In the genomic region with DNA sequence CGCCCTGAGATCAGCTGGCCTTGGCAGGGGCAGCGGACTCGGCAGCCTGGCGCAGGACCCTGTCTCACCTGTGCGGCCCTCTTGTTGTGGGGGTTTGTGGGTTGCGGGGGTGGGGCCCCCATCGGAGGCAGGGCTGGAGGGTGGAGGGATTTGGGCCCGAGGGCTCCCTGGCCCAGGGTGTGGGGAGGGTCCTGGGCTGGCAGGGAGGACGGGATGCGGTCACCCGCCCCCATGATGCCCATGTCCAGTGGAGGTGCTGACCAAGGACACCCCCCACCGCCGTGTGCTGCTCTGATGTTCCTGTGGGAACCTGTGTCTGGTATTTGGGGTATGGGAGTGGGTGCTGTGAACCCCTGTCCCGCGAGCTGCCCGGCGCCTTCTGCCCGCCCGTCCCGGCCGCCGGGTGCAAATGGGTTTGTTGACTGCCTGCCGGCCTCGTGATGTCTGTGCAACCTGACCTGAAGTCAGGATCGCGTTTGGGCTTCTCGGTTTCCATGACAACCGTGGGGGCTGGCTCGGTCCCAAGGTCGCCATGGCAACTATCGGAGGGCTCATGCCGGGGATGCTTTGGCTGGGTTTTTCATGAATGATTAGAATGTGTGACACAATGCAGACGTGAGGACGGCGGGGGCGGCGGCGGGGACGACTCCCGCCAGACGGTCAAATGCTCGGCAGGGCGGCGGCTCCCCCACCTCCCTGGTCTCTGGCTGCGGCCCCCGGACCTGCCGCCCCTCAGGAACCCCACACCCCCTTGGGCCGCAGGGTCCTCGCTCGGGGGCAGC, we compare ENCODE assay signal across 9 cellular contexts. TPM values are rescaled to one million over a fixed set of nuclear protein-coding genes. Genes with fewer than 3 reads are reported as not detected.
A peak's percentile ranks its signal among the peaks of the same experiment; 100 is the strongest.
DNase-seq lines count a peak whose midpoint lies in the region; ATAC-seq and TF ChIP-seq lines count a peak whose summit lies in the region.
"Had no signal": no experiment of that assay in that cellular context is flagged by ENCODE, and none has a peak within 500 bp of the region (broad histone marks: within the 10 kb centered on the region; RNA-seq: fewer than 3 reads in every experiment).

No MANE protein-coding gene starts in this region.

- no peaks in the 10 kb centered on the region for H3K27me3 ChIP-seq in parathyroid adenoma (ENCODE audit: control insufficient read depth, insufficient read depth, low read length)

- peaks cover 5% of the 10 kb centered on the region for H3K79me2 ChIP-seq in parathyroid adenoma

- no peaks in the 10 kb centered on the region for H3K9me3 ChIP-seq in parathyroid adenoma (ENCODE audit: control insufficient read depth, low read length)

- peaks cover 10% of the 10 kb centered on the region for H3K4me1 ChIP-seq in parathyroid adenoma

- no peaks in the 10 kb centered on the region for H3K9me3 Mint-ChIP-seq in activated naive CD8-positive, alpha-beta T cell treated with anti-CD3 and anti-CD28 coated beads, Interleukin-2, amount 50 U/mL, for 24 hours
- H3K9me3 Mint-ChIP-seq: CD4-positive, alpha-beta memory T cell had no signal

- DNase-seq in NCI-H2196 (lab: John Stamatoyannopoulos, UW; ENCODE audit: unreplicated experiment) (peak; percentile 56), NCI-H2196 treated with DMSO at 0.1 percent for 48 hours (lab: John Stamatoyannopoulos, UW; ENCODE audit: unreplicated experiment) (no peak), Right ventricle myocardium inferior (ENCODE audit: missing footprints) (peak; percentile 92), epidermal melanocyte (ENCODE audit: insufficient read length, low spot score) (no peak), NCI-H82 (lab: John Stamatoyannopoulos, UW) (no peak)
- no peak for DNase-seq in activated naive CD8-positive, alpha-beta T cell treated with anti-CD3 and anti-CD28 coated beads, Interleukin-2, amount 50 U/mL, for 24 hours

- H3K36me3 ChIP-seq in parathyroid adenoma (ENCODE audit: control insufficient read depth, insufficient read depth, low read length), result no peaks in the 10 kb centered on the region

- H3K4me2 ChIP-seq in parathyroid adenoma (ENCODE audit: low read length), result peak overlapping the region; percentile 66

- H3K4me1 Mint-ChIP-seq in activated naive CD8-positive, alpha-beta T cell treated with anti-CD3 and anti-CD28 coated beads, Interleukin-2, amount 50 U/mL, for 24 hours, result peaks cover 21% of the 10 kb centered on the region

- peak overlapping the region; percentile 50 for H3K4me3 ChIP-seq in parathyroid adenoma (ENCODE audit: low read depth, low read length)

- no peaks in the 10 kb centered on the region for H3K27me3 Mint-ChIP-seq in activated naive CD8-positive, alpha-beta T cell treated with anti-CD3 and anti-CD28 coated beads, Interleukin-2, amount 50 U/mL, for 24 hours
- H3K27me3 Mint-ChIP-seq: CD4-positive, alpha-beta memory T cell had no signal

- peaks cover 1% of the 10 kb centered on the region for H3K36me3 Mint-ChIP-seq in activated naive CD8-positive, alpha-beta T cell treated with anti-CD3 and anti-CD28 coated beads, Interleukin-2, amount 50 U/mL, for 24 hours (ENCODE audit: low read depth)

- peak overlapping the region; percentile 75 for H3K9ac ChIP-seq in parathyroid adenoma

- no peak overlapping the region for H3K4me3 Mint-ChIP-seq in activated naive CD8-positive, alpha-beta T cell treated with anti-CD3 and anti-CD28 coated beads, Interleukin-2, amount 50 U/mL, for 24 hours

- ATAC-seq in activated naive CD8-positive, alpha-beta T cell treated with anti-CD3 and anti-CD28 coated beads, Interleukin-2, amount 50 U/mL, for 24 hours, result no peak
- ATAC-seq in Right ventricle myocardium inferior (peak; percentile 43), GM21576 (IDR thresholded peaks at IDR 0.05; ENCODE audit: unreplicated experiment) (no peak)

- no peak for TF ChIP-seq CTCF in parathyroid adenoma (IDR thresholded peaks at IDR 0.05)

- intact Hi-C loops in Right ventricle myocardium inferior (cut with DNase I), result loop anchor here (2.0 kb wide), 1 partner anchor 25 kb away; no protein-coding TSS in a partner anchor

- peak overlapping the region; percentile 75 for H2AFZ ChIP-seq in parathyroid adenoma

- H3K27ac ChIP-seq in parathyroid adenoma, result peak overlapping the region; percentile 96

- H3K27ac Mint-ChIP-seq in activated naive CD8-positive, alpha-beta T cell treated with anti-CD3 and anti-CD28 coated beads, Interleukin-2, amount 50 U/mL, for 24 hours, result peak overlapping the region; percentile 77

RNA-seq across cellular contexts. Expression of a gene that starts 7.3 kb away (rescaled TPM):
- total RNA-seq in Right ventricle myocardium inferior, result 50.8 TPM

RNA-seq across cellular contexts. Expression of a gene that starts 18.2 kb away (rescaled TPM):
- 0.32 TPM for total RNA-seq in Right ventricle myocardium inferior
- total RNA-seq: CD4-positive, alpha-beta memory T cell had no signal

RNA-seq across cellular contexts. Expression of a gene that starts 32.0 kb away (rescaled TPM):
- 13.3 TPM for total RNA-seq in Right ventricle myocardium inferior

RNA-seq across cellular contexts. Expression of a gene that starts 33.6 kb away (rescaled TPM):
- 25.8 TPM for total RNA-seq in Right ventricle myocardium inferior

Comparison
In these comparisons a context has a peak if more than half of its experiments do, and no peak if none do; other contexts are left out.
1. DNase-seq: peak in NCI-H2196 (single experiment) and Right ventricle myocardium inferior (single experiment); none in NCI-H2196 treated with DMSO at 0.1 percent for 48 hours (single experiment), activated naive CD8-positive, alpha-beta T cell treated with anti-CD3 and anti-CD28 coated beads, Interleukin-2, amount 50 U/mL, for 24 hours (single experiment), epidermal melanocyte (single experiment) and NCI-H82 (single experiment).